ENCODE assay signal across 14 cellular contexts in the genomic region with DNA sequence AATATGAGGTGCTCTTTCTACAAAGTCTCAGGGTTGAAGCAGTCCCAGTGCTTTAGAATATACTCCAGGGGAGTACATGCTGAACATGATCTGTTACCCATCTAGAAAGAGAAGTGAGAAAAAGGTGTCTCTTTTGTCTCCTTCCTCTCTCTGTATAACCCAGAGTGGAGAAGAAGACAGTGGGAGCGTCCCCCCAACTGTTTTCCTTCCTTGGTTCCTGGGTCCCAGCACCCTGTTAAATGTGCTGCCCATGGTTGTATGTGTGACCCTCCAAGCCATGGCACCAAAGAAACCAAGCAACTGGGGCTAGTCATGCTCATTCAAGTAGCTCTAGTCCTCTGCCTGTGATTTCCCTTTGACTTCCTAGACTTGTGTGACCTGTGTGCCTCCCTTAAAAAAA.
DNase-seq lines count a peak whose midpoint lies in the region; ATAC-seq and TF ChIP-seq lines count a peak whose summit lies in the region.
"Had no signal": no experiment of that assay in that cellular context is flagged by ENCODE, and none has a peak within 500 bp of the region (broad histone marks: within the 10 kb centered on the region; RNA-seq: fewer than 3 reads in every experiment).

No MANE protein-coding gene starts in this region.

- H3K9ac ChIP-seq in OCI-LY3 (ENCODE audit: low read length): no peak overlapping the region

- H4K20me1 ChIP-seq in OCI-LY3 (ENCODE audit: insufficient read depth, low read length): no peaks in the 10 kb centered on the region

- intact Hi-C loops in left cardiac atrium (cut with DNase I): loop anchor here in 1 of 2 donors (5.0 kb wide), 1 partner anchor 149 kb away; no protein-coding TSS in a partner anchor

- no peaks in the 10 kb centered on the region for H3K36me3 ChIP-seq in cardiac muscle cell
- H3K36me3 ChIP-seq in OCI-LY3 (replicated peaks; ENCODE audit: low read depth, low read length): no peaks in the 10 kb centered on the region

- H3K27me3 ChIP-seq in cardiac muscle cell (no peaks in the 10 kb centered on the region), OCI-LY3 (ENCODE audit: low read depth, low read length) (no peaks in the 10 kb centered on the region)

- H3K4me1 ChIP-seq in cardiac muscle cell (ENCODE audit: low read depth) (no peaks in the 10 kb centered on the region), OCI-LY3 (ENCODE audit: low read length) (peaks cover 14% of the 10 kb centered on the region)

- H3K4me3 ChIP-seq in cardiac muscle cell: no peak overlapping the region
- no peak overlapping the region for H3K4me3 ChIP-seq in OCI-LY3 (ENCODE audit: low read length)
- H3K4me3 ChIP-seq in choroid plexus epithelial cell (ENCODE audit: low read depth, low read length): no peak overlapping the region
- H3K4me3 ChIP-seq: skin epidermis had no signal

- TF ChIP-seq CTCF in cardiac muscle cell (IDR thresholded peaks at IDR 0.05; ENCODE audit: low read depth, low read length): no peak
- TF ChIP-seq CTCF in OCI-LY3 (IDR thresholded peaks at IDR 0.05; ENCODE audit: low read depth, low read length): no peak
- no peak for TF ChIP-seq CTCF in choroid plexus epithelial cell (conservative IDR thresholded peaks at IDR 0.05; ENCODE audit: low read depth, low read length)
- no peak for TF ChIP-seq CTCF in GM10266 (IDR thresholded peaks at IDR 0.05; ENCODE audit: control insufficient read depth, insufficient read depth, low read depth, missing control alignments)

- no peak for ATAC-seq in left cardiac atrium
- ATAC-seq: naive thymus-derived CD4-positive, alpha-beta T cell; T-cell had no signal

- no peak overlapping the region for H2AFZ ChIP-seq in OCI-LY3 (ENCODE audit: low read depth, low read length)

- peak overlapping the region; percentile 54 for H3K4me2 ChIP-seq in OCI-LY3 (ENCODE audit: low read length)

- no peaks in the 10 kb centered on the region for H3K79me2 ChIP-seq in OCI-LY3 (ENCODE audit: low read length)

- H3K27ac ChIP-seq in cardiac muscle cell: no peak overlapping the region
- no peak overlapping the region for H3K27ac ChIP-seq in OCI-LY3 (ENCODE audit: low read length)
- H3K27ac ChIP-seq: skin epidermis had no signal

- DNase-seq in cardiac muscle cell (ENCODE audit: low read depth in 1 of 2, low spot score in 1 of 2) (peak; percentile 3 to 6), left cardiac atrium (no peak), choroid plexus epithelial cell (ENCODE audit: low read depth) (peak; percentile 4), GM10266 (ENCODE audit: extremely low spot score) (no peak), NCI-H1048 (lab: John Stamatoyannopoulos, UW) (no peak), iPS-NIHi11 (ENCODE audit: low spot score) (no peak)
- DNase-seq in stimulated activated CD8-positive, alpha-beta memory T cell treated with anti-CD3 and anti-CD28 coated beads, Interleukin-4, amount 100 ng/mL, for 48 hours: peak; percentile 38
- DNase-seq: effector CD4-positive, alpha-beta T cell; Kasumi-1; NCI-H146 had no signal

- H3K9me3 ChIP-seq in cardiac muscle cell (ENCODE audit: low read depth): no peaks in the 10 kb centered on the region
- no peaks in the 10 kb centered on the region for H3K9me3 ChIP-seq in OCI-LY3 (ENCODE audit: insufficient read depth, low read length)

Comparison
In these comparisons a context has a peak if more than half of its experiments do, and no peak if none do; other contexts are left out.
1. DNase-seq: peak in cardiac muscle cell (2 of 2), choroid plexus epithelial cell (single experiment) and stimulated activated CD8-positive, alpha-beta memory T cell treated with anti-CD3 and anti-CD28 coated beads, Interleukin-4, amount 100 ng/mL, for 48 hours (single experiment); none in left cardiac atrium (single experiment), GM10266 (single experiment), NCI-H1048 (single experiment) and iPS-NIHi11 (single experiment).